In genomic region chr1:3858231-3858981, GRCh38 we compare ENCODE assay signal across 8 cellular contexts. TPM values are rescaled to one million over a fixed set of nuclear protein-coding genes. Genes with fewer than 3 reads are reported as not detected.
DNase-seq lines count a peak whose midpoint lies in the region; ATAC-seq, FAIRE-seq and TF ChIP-seq lines count a peak whose summit lies in the region.

No MANE protein-coding gene starts in this region.

- no peak for TF ChIP-seq CTCF in GM12878 (IDR thresholded peaks at IDR 0.05 in 2 of 3, conservative IDR thresholded peaks at IDR 0.05 in 1 of 3; ENCODE audit: control insufficient read depth in 2 of 3, extremely low read depth in 1 of 3, insufficient read depth in 1 of 3, low read depth in 3 of 3, low read length in 3 of 3)
- TF ChIP-seq CTCF in keratinocyte (optimal IDR thresholded peaks at IDR 0.05 in 1 of 3, IDR thresholded peaks at IDR 0.05 in 1 of 3, conservative IDR thresholded peaks at IDR 0.05 in 1 of 3; ENCODE audit: extremely low read depth in 1 of 3, insufficient read depth in 2 of 3, low read length in 3 of 3) = peak in 1 of 3 experiments; percentile 33

- SMC1A ChIA-PET in GM12878 (lab: Charles Lee; ENCODE audit: uncharacterized antibody, unreplicated experiment) = interaction anchor here (0.7 to 1.2 kb wide), 4 partner anchors 35 to 53 kb away, joined by 3 read pairs; no protein-coding TSS in a partner anchor

- 91% methylated on average over 33 of the region's 34 CpGs for WGBS in GM12878 (ENCODE audit: insufficient coverage, insufficient replicate concordance, low lambda C conversion rate, missing lambda C conversion rate)

- H4K20me1 ChIP-seq in GM12878 (ENCODE audit: control insufficient read depth, insufficient read depth) (no peaks in the 10 kb centered on the region), keratinocyte (ENCODE audit: control insufficient read depth, extremely low read depth, insufficient read depth, low read length) (no peaks in the 10 kb centered on the region)

- no peaks in the 10 kb centered on the region for H3K9me3 ChIP-seq in GM12878 (replicated peaks; ENCODE audit: control insufficient read depth, insufficient read depth, low read length)
- no peaks in the 10 kb centered on the region for H3K9me3 ChIP-seq in keratinocyte (ENCODE audit: control insufficient read depth, low read depth, low read length)

- FAIRE-seq in GM12878 (lab: Jason Lieb, UNC) = no peak
- no peak for FAIRE-seq in keratinocyte (lab: Jason Lieb, UNC)

- no TSS peak for BruUV-seq in GM12878 (replicated peaks; lab: Mats Ljungman, UMichigan)

- H3K79me2 ChIP-seq in GM12878 (ENCODE audit: control insufficient read depth, insufficient read depth, low read length) (peaks cover 15% of the 10 kb centered on the region), keratinocyte (ENCODE audit: control insufficient read depth, insufficient read depth, low read length) (peaks cover 33% of the 10 kb centered on the region)

- H3K36me3 ChIP-seq in GM12878 (ENCODE audit: control insufficient read depth in 2 of 2, insufficient read depth in 2 of 2, low read length in 1 of 2) (no peaks in the 10 kb centered on the region), keratinocyte (ENCODE audit: control insufficient read depth in 2 of 2, extremely low read depth in 1 of 2, insufficient read depth in 2 of 2, low read length in 2 of 2) (peaks cover 0 to 1% of the 10 kb centered on the region in 2 experiments)

- intact Hi-C loops in GM12878 (cut with micrococcal nuclease; ENCODE audit: unreplicated experiment) = no loop called here

- POLR2A ChIA-PET in GM12878 (lab: Charles Lee) = interaction anchor here (0.6 to 1.7 kb wide), 3 partner anchors 10 to 193 kb away, joined by 4 read pairs; no protein-coding TSS in a partner anchor

- H3K9me1 ChIP-seq in keratinocyte (ENCODE audit: control insufficient read depth, extremely low read depth, insufficient read depth, low read length) = peaks cover 4% of the 10 kb centered on the region

- H3K4me1 ChIP-seq in GM12878 (ENCODE audit: control insufficient read depth, insufficient read depth, low read length) (peaks cover 3% of the 10 kb centered on the region; the same call in 1 of the 2 replicates), keratinocyte (ENCODE audit: control insufficient read depth, extremely low read depth, insufficient read depth, low read length) (peaks cover 15% of the 10 kb centered on the region)

- H3K27me3 ChIP-seq in GM12878 (replicated peaks in 1 of 2; ENCODE audit: control insufficient read depth in 2 of 2, insufficient read depth in 2 of 2, low read length in 1 of 2) (no peaks in the 10 kb centered on the region), keratinocyte (ENCODE audit: control insufficient read depth, extremely low read depth, insufficient read depth, low read length) (no peaks in the 10 kb centered on the region)

- TF ChIP-seq EP300 in GM12878 (IDR thresholded peaks at IDR 0.05; ENCODE audit: borderline replicate concordance in 1 of 2, control insufficient read depth in 1 of 2, low read depth in 2 of 2, low read length in 2 of 2) = no peak

- peak overlapping the region; percentile 95 for H3K4me3 ChIP-seq in GM12878
- peak overlapping the region; percentile 61 to 91 (median 90) for H3K4me3 ChIP-seq in keratinocyte (ENCODE audit: control insufficient read depth in 2 of 3, extremely low read depth in 1 of 3, insufficient read depth in 2 of 3, low read depth in 1 of 3, low read length in 3 of 3)

- peak; percentile 3 for DNase-seq in NCI-H510A treated with DMSO at 0.1 percent for 48 hours (lab: John Stamatoyannopoulos, UW)
- no peak for DNase-seq in NCI-H510A (lab: John Stamatoyannopoulos, UW)
- DNase-seq in NCI-H1105 (lab: John Stamatoyannopoulos, UW) = peak; percentile 1
- no peak for DNase-seq in GM12878 (ENCODE audit: low read depth, low spot score)
- no peak for DNase-seq in keratinocyte (ENCODE audit: low read depth, low spot score)
- peak; percentile 29 for DNase-seq in stimulated activated CD8-positive, alpha-beta memory T cell treated with anti-CD3 and anti-CD28 coated beads, Interleukin-4, amount 100 ng/mL, for 48 hours
- no peak for DNase-seq in NCI-H2029 treated with DMSO at 0.1 percent for 48 hours (lab: John Stamatoyannopoulos, UW)

- H3K9ac ChIP-seq in GM12878 (ENCODE audit: control insufficient read depth, insufficient read depth, low read length) = no peak overlapping the region
- H3K9ac ChIP-seq in keratinocyte (ENCODE audit: control insufficient read depth, extremely low read depth, insufficient read depth, low read length) = no peak overlapping the region

- ATAC-seq in GM12878 (no peak), HG03565 (IDR thresholded peaks at IDR 0.05; ENCODE audit: unreplicated experiment) (no peak)

- no peak overlapping the region for H3K27ac ChIP-seq in GM12878 (ENCODE audit: control insufficient read depth, insufficient read depth)
- no peak overlapping the region for H3K27ac ChIP-seq in keratinocyte (ENCODE audit: control insufficient read depth, insufficient read depth, low read length)

- in situ Hi-C loops in GM12878 (cut with MboI) = no loop called here

- dilution Hi-C loops in keratinocyte (cut with MboI; ENCODE audit: extremely low pct_ligation_motif_present, low sequenced_read_pairs) = no loop called here

- no peak overlapping the region for H2AFZ ChIP-seq in GM12878 (ENCODE audit: control insufficient read depth, low read depth, low read length)
- peak overlapping the region; percentile 88 for H2AFZ ChIP-seq in keratinocyte (ENCODE audit: control insufficient read depth, low read length)

- RAD21 ChIA-PET in GM12878 (lab: Charles Lee; ENCODE audit: unreplicated experiment) = interaction anchor here (0.5 to 1.3 kb wide), 4 partner anchors 35 to 680 kb away, joined by 3 to 5 read pairs (median 4); partner anchors contain the start of gene C1orf174

- CTCF ChIA-PET in GM12878 (lab: Yijun Ruan, JAX) = interaction anchor here (0.5 to 3.2 kb wide), 4 partner anchors 41 to 1909 kb away, joined by 3 to 9 read pairs (median 4); partner anchors contain the start of gene C1orf174

- 0 out of 2 replicates have a peak, but pooled peaks have one; percentile 1 for TF ChIP-seq RAD21 in GM12878 (IDR thresholded peaks at IDR 0.05; ENCODE audit: insufficient read depth, low read depth, low read length)

- TF ChIP-seq POLR2A in GM12878 (IDR thresholded peaks at IDR 0.05; ENCODE audit: low read depth, low read length) = no peak

- H3K4me2 ChIP-seq in GM12878 (ENCODE audit: control insufficient read depth, insufficient read depth) (peak overlapping the region; percentile 87), keratinocyte (ENCODE audit: control insufficient read depth, extremely low read depth, insufficient read depth, low read depth, low read length) (peak overlapping the region; percentile 93)

RNA-seq across cellular contexts. Expression of gene DFFB, which starts 1.1 kb away (rescaled TPM):
- total RNA-seq in GM12878 (2013; cell fraction: nucleolus; rRNA removed) = 20.3 and 23.2 TPM in 2 replicates
- total RNA-seq in GM12878 (2014; rRNA removed) (8.5 and 10.0 TPM in 2 replicates), GM12878 (2014; rRNA removed; fragmentation: Illumina TruSeq; extraction: Trizol) (5.5 and 6.2 TPM in 2 replicates), GM12878 (2021) (7.7 and 8.3 TPM in 2 replicates)
- polyA plus RNA-seq in GM12878 (2011; ENCODE audit: low read depth) = 3.0 TPM
- polyA plus RNA-seq in GM12878 (2011; rRNA removed) (8.8 and 10.7 TPM in 2 replicates), GM12878 (2014; fragmentation: Illumina TruSeq; extraction: Trizol) (6.8 and 7.4 TPM in 2 replicates), GM12878 (2014; fragmentation: Nextera tagmentation; extraction: Ambion mirVana) (1 to 10 TPM; 2.7 to 3.7 TPM), GM12878 (2014; rRNA removed) (10.7 and 12.0 TPM in 2 replicates), GM12878 (2016; fragmentation: Nextera tagmentation; extraction: Ambion mirVana) (1 to 10 TPM; 3.2 to 5.3 TPM), keratinocyte (3.6 to 5.2 TPM (median 4.5 TPM) in 3 replicates)
- polyA plus RNA-seq in GM12878 (2011; cell fraction: cytosol; rRNA removed) = 8.2 and 9.4 TPM in 2 replicates
- polyA plus RNA-seq in GM12878 (2011; cell fraction: nucleus; rRNA removed) = 8.1 and 13.3 TPM in 2 replicates
- polyA plus RNA-seq in GM12878 (2012) = 4.1 and 6.2 TPM in 2 replicates
- polyA minus RNA-seq in GM12878 (2011; rRNA and poly(A)+ RNA removed) = 2.9 and 5.0 TPM in 2 replicates
- polyA minus RNA-seq in GM12878 (2011; cell fraction: cytosol; rRNA and poly(A)+ RNA removed) = 2.5 and 3.0 TPM in 2 replicates
- 3.9 and 4.4 TPM in 2 replicates for polyA minus RNA-seq in GM12878 (2011; cell fraction: nucleus; rRNA and poly(A)+ RNA removed)
- polyA plus RNA-seq in keratinocyte (2011; ENCODE audit: low read depth) = 1.3 TPM
- polyA plus RNA-seq in keratinocyte (2011; cell fraction: cytosol; rRNA removed) = 2.3 and 2.5 TPM in 2 replicates
- polyA plus RNA-seq in keratinocyte (2011; cell fraction: nucleus; rRNA removed) = 7.3 and 7.5 TPM in 2 replicates
- polyA plus RNA-seq in keratinocyte (2012; ENCODE audit: low replicate concordance) = 1.2 and 3.0 TPM in 2 replicates
- polyA minus RNA-seq in keratinocyte = 1.3 to 3.8 TPM (median 1.4 TPM) in 3 replicates
- 2.3 TPM for polyA minus RNA-seq in keratinocyte (2011; cell fraction: cytosol; rRNA and poly(A)+ RNA removed)
- 1.3 and 3.1 TPM in 2 replicates for polyA minus RNA-seq in keratinocyte (2011; cell fraction: nucleus; rRNA and poly(A)+ RNA removed)

RNA-seq across cellular contexts. Expression of gene CEP104, which starts 1.4 kb away (rescaled TPM):
- total RNA-seq in GM12878 (2013; cell fraction: nucleolus; rRNA removed) = 81.2 and 92.0 TPM in 2 replicates
- total RNA-seq in GM12878 (2014; rRNA removed) (14.9 and 19.1 TPM in 2 replicates), GM12878 (2014; rRNA removed; fragmentation: Illumina TruSeq; extraction: Trizol) (8.6 and 10.5 TPM in 2 replicates), GM12878 (2021) (34.8 and 35.5 TPM in 2 replicates)
- 5.6 TPM for polyA plus RNA-seq in GM12878 (2011; ENCODE audit: low read depth)
- polyA plus RNA-seq in GM12878 (2011; rRNA removed) (28.8 and 35.7 TPM in 2 replicates), GM12878 (2014; fragmentation: Illumina TruSeq; extraction: Trizol) (19.6 and 27.1 TPM in 2 replicates), GM12878 (2014; fragmentation: Nextera tagmentation; extraction: Ambion mirVana) (10 to 100 TPM in 1 of 2 experiments, 1 to 10 TPM in 1; 7.2 to 11.3 TPM), GM12878 (2014; rRNA removed) (15.8 and 23.5 TPM in 2 replicates), GM12878 (2016; fragmentation: Nextera tagmentation; extraction: Ambion mirVana) (10 to 100 TPM; 31.9 to 33.0 TPM), keratinocyte (19.6 to 42.6 TPM (median 35.7 TPM) in 3 replicates)
- 21.2 and 24.4 TPM in 2 replicates for polyA plus RNA-seq in GM12878 (2011; cell fraction: cytosol; rRNA removed)
- 62.8 and 65.9 TPM in 2 replicates for polyA plus RNA-seq in GM12878 (2011; cell fraction: nucleus; rRNA removed)
- polyA plus RNA-seq in GM12878 (2012) = 15.9 and 16.8 TPM in 2 replicates
- polyA minus RNA-seq in GM12878 (2011; rRNA and poly(A)+ RNA removed) = 35.9 and 40.9 TPM in 2 replicates
- 14.2 and 25.8 TPM in 2 replicates for polyA minus RNA-seq in GM12878 (2011; cell fraction: cytosol; rRNA and poly(A)+ RNA removed)
- polyA minus RNA-seq in GM12878 (2011; cell fraction: nucleus; rRNA and poly(A)+ RNA removed) = 16.7 and 27.8 TPM in 2 replicates
- polyA plus RNA-seq in keratinocyte (2011; ENCODE audit: low read depth) = 34.0 TPM
- 29.3 and 37.6 TPM in 2 replicates for polyA plus RNA-seq in keratinocyte (2011; cell fraction: cytosol; rRNA removed)
- 41.9 and 44.5 TPM in 2 replicates for polyA plus RNA-seq in keratinocyte (2011; cell fraction: nucleus; rRNA removed)
- 16.1 and 39.4 TPM in 2 replicates for polyA plus RNA-seq in keratinocyte (2012; ENCODE audit: low replicate concordance)
- polyA minus RNA-seq in keratinocyte = 31.7 to 74.6 TPM (median 49.4 TPM) in 3 replicates
- 46.0 TPM for polyA minus RNA-seq in keratinocyte (2011; cell fraction: cytosol; rRNA and poly(A)+ RNA removed)
- polyA minus RNA-seq in keratinocyte (2011; cell fraction: nucleus; rRNA and poly(A)+ RNA removed) = 21.2 and 58.7 TPM in 2 replicates

RNA-seq across cellular contexts. Expression of gene C1orf174, which starts 41.7 kb away (rescaled TPM):
- total RNA-seq in GM12878 (2013; cell fraction: nucleolus; rRNA removed) = 22.6 and 23.8 TPM in 2 replicates
- total RNA-seq in GM12878 (2014; rRNA removed) (25.0 and 28.3 TPM in 2 replicates), GM12878 (2014; rRNA removed; fragmentation: Illumina TruSeq; extraction: Trizol) (19.9 and 21.3 TPM in 2 replicates), GM12878 (2021) (16.9 and 18.6 TPM in 2 replicates)
- 17.9 TPM for polyA plus RNA-seq in GM12878 (2011; ENCODE audit: low read depth)
- polyA plus RNA-seq in GM12878 (2011; rRNA removed) (34.3 and 35.3 TPM in 2 replicates), GM12878 (2014; fragmentation: Illumina TruSeq; extraction: Trizol) (25.8 TPM in 2 replicates), GM12878 (2014; fragmentation: Nextera tagmentation; extraction: Ambion mirVana) (10 to 100 TPM; 17.5 to 20.9 TPM), GM12878 (2014; rRNA removed) (25.1 and 26.0 TPM in 2 replicates), GM12878 (2016; fragmentation: Nextera tagmentation; extraction: Ambion mirVana) (10 to 100 TPM; 32.2 to 35.4 TPM), keratinocyte (21.8 to 34.3 TPM (median 26.8 TPM) in 3 replicates)
- 41.9 and 43.6 TPM in 2 replicates for polyA plus RNA-seq in GM12878 (2011; cell fraction: cytosol; rRNA removed)
- polyA plus RNA-seq in GM12878 (2011; cell fraction: nucleus; rRNA removed) = 43.0 and 43.7 TPM in 2 replicates
- 21.0 and 21.5 TPM in 2 replicates for polyA plus RNA-seq in GM12878 (2012)
- 21.4 and 22.7 TPM in 2 replicates for polyA minus RNA-seq in GM12878 (2011; rRNA and poly(A)+ RNA removed)
- 13.2 and 16.3 TPM in 2 replicates for polyA minus RNA-seq in GM12878 (2011; cell fraction: cytosol; rRNA and poly(A)+ RNA removed)
- 8.2 and 12.7 TPM in 2 replicates for polyA minus RNA-seq in GM12878 (2011; cell fraction: nucleus; rRNA and poly(A)+ RNA removed)
- 3.6 TPM for polyA plus RNA-seq in keratinocyte (2011; ENCODE audit: low read depth)
- 21.7 and 27.3 TPM in 2 replicates for polyA plus RNA-seq in keratinocyte (2011; cell fraction: cytosol; rRNA removed)
- 24.9 and 26.3 TPM in 2 replicates for polyA plus RNA-seq in keratinocyte (2011; cell fraction: nucleus; rRNA removed)
- polyA plus RNA-seq in keratinocyte (2012; ENCODE audit: low replicate concordance) = 13.3 and 21.9 TPM in 2 replicates
- polyA minus RNA-seq in keratinocyte = 14.6 to 23.7 TPM (median 20.2 TPM) in 3 replicates
- 27.8 TPM for polyA minus RNA-seq in keratinocyte (2011; cell fraction: cytosol; rRNA and poly(A)+ RNA removed)
- 5.9 and 9.7 TPM in 2 replicates for polyA minus RNA-seq in keratinocyte (2011; cell fraction: nucleus; rRNA and poly(A)+ RNA removed)

Comparison
In these comparisons a context has a peak if more than half of its experiments do, and no peak if none do; other contexts are left out.
1. DNase-seq: peak in NCI-H510A treated with DMSO at 0.1 percent for 48 hours (single experiment), NCI-H1105 (single experiment) and stimulated activated CD8-positive, alpha-beta memory T cell treated with anti-CD3 and anti-CD28 coated beads, Interleukin-4, amount 100 ng/mL, for 48 hours (single experiment); none in NCI-H510A (single experiment), GM12878 (single experiment), keratinocyte (single experiment) and NCI-H2029 treated with DMSO at 0.1 percent for 48 hours (single experiment).